In the genomic region with DNA sequence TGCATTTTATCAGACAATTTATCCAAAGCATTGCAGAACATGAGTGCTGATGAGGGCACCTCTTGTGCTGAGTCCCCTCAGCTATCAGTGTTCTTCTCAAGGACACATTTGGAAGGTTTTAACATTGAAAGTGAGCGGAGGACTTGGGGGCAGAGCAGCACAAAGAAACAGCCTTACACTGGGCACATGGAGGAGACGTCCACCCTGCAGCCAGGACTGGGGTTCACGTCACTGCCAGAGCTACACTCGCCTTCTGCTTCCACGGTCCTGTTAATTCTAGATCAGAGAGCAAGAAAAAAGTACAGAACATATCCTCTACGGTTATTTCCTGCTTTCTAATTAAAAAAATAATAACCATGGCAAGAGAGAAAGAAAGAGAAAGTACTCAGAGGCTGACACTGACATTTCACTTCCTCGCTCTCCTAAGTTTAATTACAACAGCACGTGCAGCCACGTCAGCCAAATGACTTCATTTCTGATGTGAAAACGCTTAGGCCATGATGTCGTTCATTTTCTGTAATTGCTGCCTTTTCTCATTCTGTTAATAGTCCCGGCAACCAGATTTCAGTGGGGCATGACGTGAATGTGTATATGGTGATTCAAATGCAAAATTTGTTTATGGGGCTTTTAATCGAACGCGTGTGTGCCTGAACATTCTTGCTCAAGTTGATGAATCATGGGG, we compare ENCODE assay signal across 9 cellular contexts. TPM values are rescaled to one million over a fixed set of nuclear protein-coding genes. Genes with fewer than 3 reads are reported as not detected.
DNase-seq lines count a peak whose midpoint lies in the region; ATAC-seq, FAIRE-seq and TF ChIP-seq lines count a peak whose summit lies in the region.
"Had no signal": no experiment of that assay in that cellular context is flagged by ENCODE, and none has a peak within 500 bp of the region (broad histone marks: within the 10 kb centered on the region; RNA-seq: fewer than 3 reads in every experiment).

No MANE protein-coding gene starts in this region.

- intact Hi-C loops in GM12878 (cut with micrococcal nuclease; ENCODE audit: unreplicated experiment) = no loop called here

- 13% methylated on average over 16 of the region's 16 CpGs for WGBS in GM12878 (ENCODE audit: insufficient coverage, insufficient replicate concordance, low lambda C conversion rate, missing lambda C conversion rate)

- no peaks in the 10 kb centered on the region for H4K20me1 ChIP-seq in GM12878 (ENCODE audit: control insufficient read depth, insufficient read depth)

- peak; percentile 24 for DNase-seq in GM19239 (ENCODE audit: insufficient read length, low spot score)
- DNase-seq in NCI-H69 (lab: John Stamatoyannopoulos, UW) = peak; percentile 21
- peak; percentile 24 for DNase-seq in GM12878 (ENCODE audit: low read depth, low spot score)
- DNase-seq in omental fat pad (ENCODE audit: low spot score) = no peak
- DNase-seq in WERI-Rb-1 = no peak
- no peak for DNase-seq in NCI-H748 treated with DMSO at 0.1 percent for 48 hours (lab: John Stamatoyannopoulos, UW)
- no peak for DNase-seq in ureter (ENCODE audit: low spot score)

- H3K4me2 ChIP-seq in GM12878 (ENCODE audit: control insufficient read depth, insufficient read depth) = peak overlapping the region; percentile 90

- RAD21 ChIA-PET in GM12878 (lab: Charles Lee; ENCODE audit: unreplicated experiment) = interaction anchor here (6.0 kb wide), 1 partner anchor 120 kb away, joined by 36 read pairs; no protein-coding TSS in a partner anchor

- ATAC-seq in GM12878 (peak; percentile 77), omental fat pad (ENCODE audit: low FRiP score) (no peak)

- SMC1A ChIA-PET in GM12878 (lab: Charles Lee; ENCODE audit: uncharacterized antibody, unreplicated experiment) = interaction anchor here (0.7 to 1.4 kb wide), 4 partner anchors 113 to 1000 kb away, joined by 3 to 7 read pairs (median 3); no protein-coding TSS in a partner anchor

- H3K4me1 ChIP-seq in GM12878 (ENCODE audit: control insufficient read depth, insufficient read depth, low read length) = peaks cover 7% of the 10 kb centered on the region; the same call in 1 of the 2 replicates
- no peaks in the 10 kb centered on the region for H3K4me1 ChIP-seq in muscle layer of duodenum (ENCODE audit: control insufficient read depth in 1 of 2, insufficient read depth in 2 of 2, low read length in 2 of 2)

- in situ Hi-C loops in GM12878 (cut with MboI) = no loop called here

- no peak for TF ChIP-seq POLR2A in GM12878 (IDR thresholded peaks at IDR 0.05; ENCODE audit: low read depth, low read length)

- no peaks in the 10 kb centered on the region; a peak in 1 of 4 replicates for H3K27me3 ChIP-seq in GM12878 (replicated peaks in 1 of 2; ENCODE audit: control insufficient read depth in 2 of 2, insufficient read depth in 2 of 2, low read length in 1 of 2)
- H3K27me3 ChIP-seq in muscle layer of duodenum (ENCODE audit: low read depth, low read length) = peaks cover 3% of the 10 kb centered on the region
- no peaks in the 10 kb centered on the region for H3K27me3 ChIP-seq in WERI-Rb-1 (ENCODE audit: insufficient read depth, low read depth, severe bottlenecking)

- no peak for TF ChIP-seq RAD21 in GM12878 (IDR thresholded peaks at IDR 0.05; ENCODE audit: insufficient read depth, low read depth, low read length)

- H3K9me3 ChIP-seq in GM12878 (replicated peaks; ENCODE audit: control insufficient read depth, insufficient read depth, low read length) (no peaks in the 10 kb centered on the region), muscle layer of duodenum (ENCODE audit: control insufficient read depth in 1 of 2, low read length in 2 of 2) (no peaks in the 10 kb centered on the region), WERI-Rb-1 (ENCODE audit: severe bottlenecking) (no peaks in the 10 kb centered on the region)
- H3K9me3 ChIP-seq: neutrophil had no signal

- FAIRE-seq in GM19239 (lab: Jason Lieb, UNC) (peak; percentile 82), GM12878 (lab: Jason Lieb, UNC) (peak; percentile 56)

- H3K27ac ChIP-seq in GM12878 (ENCODE audit: control insufficient read depth, insufficient read depth) (no peak overlapping the region), muscle layer of duodenum (ENCODE audit: low read length) (no peak overlapping the region), WERI-Rb-1 (no peak overlapping the region)
- H3K27ac ChIP-seq: neutrophil had no signal

- no peak for TF ChIP-seq CTCF in GM12878 (IDR thresholded peaks at IDR 0.05 in 2 of 3, conservative IDR thresholded peaks at IDR 0.05 in 1 of 3; ENCODE audit: control insufficient read depth in 2 of 3, extremely low read depth in 1 of 3, insufficient read depth in 1 of 3, low read depth in 3 of 3, low read length in 3 of 3)
- TF ChIP-seq CTCF in omental fat pad (IDR thresholded peaks at IDR 0.05) = no peak
- TF ChIP-seq CTCF in WERI-Rb-1 (IDR thresholded peaks at IDR 0.05; ENCODE audit: low read depth, low read length) = no peak

- peak overlapping the region; percentile 82 for H2AFZ ChIP-seq in GM12878 (ENCODE audit: control insufficient read depth, low read depth, low read length)

- no TSS peak for BruUV-seq in GM12878 (replicated peaks; lab: Mats Ljungman, UMichigan)

- no peaks in the 10 kb centered on the region for H3K79me2 ChIP-seq in GM12878 (ENCODE audit: control insufficient read depth, insufficient read depth, low read length)

- H3K4me3 ChIP-seq in GM12878 (peak overlapping the region; percentile 33; the same call in 1 of the 2 replicates), muscle layer of duodenum (ENCODE audit: low read depth in 1 of 2, low read length in 2 of 2) (peak overlapping the region; percentile 3 to 14), WERI-Rb-1 (ENCODE audit: low read depth, low read length) (no peak overlapping the region)

- peak overlapping the region; percentile 52 for H3K9ac ChIP-seq in GM12878 (ENCODE audit: control insufficient read depth, insufficient read depth, low read length)

- TF ChIP-seq EP300 in GM12878 (IDR thresholded peaks at IDR 0.05; ENCODE audit: borderline replicate concordance in 1 of 2, control insufficient read depth in 1 of 2, low read depth in 2 of 2, low read length in 2 of 2) = no peak

- CTCF ChIA-PET in GM12878 (lab: Yijun Ruan, JAX) = interaction anchor here (1.6 to 9.7 kb wide), 2 partner anchors 14 to 119 kb away, joined by 6 to 199 read pairs; no protein-coding TSS in a partner anchor

- H3K36me3 ChIP-seq in GM12878 (ENCODE audit: control insufficient read depth in 2 of 2, insufficient read depth in 2 of 2, low read length in 1 of 2) = no peaks in the 10 kb centered on the region
- no peaks in the 10 kb centered on the region for H3K36me3 ChIP-seq in muscle layer of duodenum (ENCODE audit: control insufficient read depth in 1 of 2, insufficient read depth in 2 of 2, low read length in 2 of 2)
- no peaks in the 10 kb centered on the region for H3K36me3 ChIP-seq in WERI-Rb-1
- H3K36me3 ChIP-seq: neutrophil had no signal

- POLR2A ChIA-PET in GM12878 (lab: Charles Lee) = no interaction called here

TF ChIP-seq in GM12878, 131 proteins besides CTCF, POLR2A, EP300 and RAD21 (continues in another document):
- no peak for TF ChIP-seq ZNF622 (IDR thresholded peaks at IDR 0.05)

RNA-seq across cellular contexts. Expression of gene PRND, which starts 5.1 kb away (rescaled TPM):
- not detected in 2 replicates for total RNA-seq in GM12878 (2013; cell fraction: nucleolus; rRNA removed)
- not detected in 2 replicates for total RNA-seq in GM12878 (2014; rRNA removed)
- total RNA-seq in GM12878 (2014; rRNA removed; fragmentation: Illumina TruSeq; extraction: Trizol) = not detected in 2 replicates
- total RNA-seq in GM12878 (2021) = not detected in 2 replicates
- polyA plus RNA-seq in GM12878 (2011; ENCODE audit: low read depth) = not detected
- polyA plus RNA-seq in GM12878 (2011; rRNA removed) = not detected in 2 replicates
- not detected in 2 replicates for polyA plus RNA-seq in GM12878 (2011; cell fraction: cytosol; rRNA removed)
- not detected in 2 replicates for polyA plus RNA-seq in GM12878 (2011; cell fraction: nucleus; rRNA removed)
- polyA plus RNA-seq in GM12878 (2012) = not detected in 2 replicates
- not detected in 2 replicates for polyA plus RNA-seq in GM12878 (2014; fragmentation: Illumina TruSeq; extraction: Trizol)
- not detected for polyA plus RNA-seq in GM12878 (2014; fragmentation: Nextera tagmentation; extraction: Ambion mirVana)
- not detected in 2 replicates for polyA plus RNA-seq in GM12878 (2014; rRNA removed)
- not detected for polyA plus RNA-seq in GM12878 (2016; fragmentation: Nextera tagmentation; extraction: Ambion mirVana)
- polyA minus RNA-seq in GM12878 (2011; rRNA and poly(A)+ RNA removed) = not detected in 2 replicates
- polyA minus RNA-seq in GM12878 (2011; cell fraction: cytosol; rRNA and poly(A)+ RNA removed) = not detected in 2 replicates
- polyA minus RNA-seq in GM12878 (2011; cell fraction: nucleus; rRNA and poly(A)+ RNA removed) = not detected in 2 replicates
- total RNA-seq in omental fat pad = under 1 TPM in 1 of 4 donors, not detected in 3; 0.09 TPM
- total RNA-seq in ureter = not detected

RNA-seq across cellular contexts. Expression of gene PRNP, which starts 40.6 kb away (rescaled TPM):
- total RNA-seq in GM12878 (2013; cell fraction: nucleolus; rRNA removed) = 24.9 and 30.3 TPM in 2 replicates
- 4.3 and 5.0 TPM in 2 replicates for total RNA-seq in GM12878 (2014; rRNA removed)
- 6.6 and 6.7 TPM in 2 replicates for total RNA-seq in GM12878 (2014; rRNA removed; fragmentation: Illumina TruSeq; extraction: Trizol)
- total RNA-seq in GM12878 (2021) = 4.9 and 5.5 TPM in 2 replicates
- polyA plus RNA-seq in GM12878 (2011; ENCODE audit: low read depth) = 3.8 TPM
- polyA plus RNA-seq in GM12878 (2011; rRNA removed) = 12.8 and 14.8 TPM in 2 replicates
- polyA plus RNA-seq in GM12878 (2011; cell fraction: cytosol; rRNA removed) = 9.0 and 14.4 TPM in 2 replicates
- 4.4 and 6.8 TPM in 2 replicates for polyA plus RNA-seq in GM12878 (2011; cell fraction: nucleus; rRNA removed)
- 6.9 and 7.6 TPM in 2 replicates for polyA plus RNA-seq in GM12878 (2012)
- polyA plus RNA-seq in GM12878 (2014; fragmentation: Illumina TruSeq; extraction: Trizol) = 6.9 and 8.7 TPM in 2 replicates
- polyA plus RNA-seq in GM12878 (2014; fragmentation: Nextera tagmentation; extraction: Ambion mirVana) = 1 to 10 TPM; 1.9 to 4.2 TPM
- 7.2 and 8.3 TPM in 2 replicates for polyA plus RNA-seq in GM12878 (2014; rRNA removed)
- polyA plus RNA-seq in GM12878 (2016; fragmentation: Nextera tagmentation; extraction: Ambion mirVana) = 1 to 10 TPM; 5.9 to 6.0 TPM
- 14.3 and 16.3 TPM in 2 replicates for polyA minus RNA-seq in GM12878 (2011; rRNA and poly(A)+ RNA removed)
- 3.6 and 5.2 TPM in 2 replicates for polyA minus RNA-seq in GM12878 (2011; cell fraction: cytosol; rRNA and poly(A)+ RNA removed)
- 2.5 and 5.2 TPM in 2 replicates for polyA minus RNA-seq in GM12878 (2011; cell fraction: nucleus; rRNA and poly(A)+ RNA removed)
- 100 to 1,000 TPM in 2 of 4 donors, 10 to 100 TPM in 2; 65.6 to 140 (median 114) TPM for total RNA-seq in omental fat pad
- 135 TPM for total RNA-seq in ureter

Comparison
In these comparisons a context has a peak if more than half of its experiments do, and no peak if none do; other contexts are left out.
1. DNase-seq: peak in GM19239 (single experiment), NCI-H69 (single experiment) and GM12878 (single experiment); none in omental fat pad (single experiment), WERI-Rb-1 (single experiment), NCI-H748 treated with DMSO at 0.1 percent for 48 hours (single experiment) and ureter (single experiment).